Comparison of ENCODE assay signal across 14 cellular contexts in the genomic region with DNA sequence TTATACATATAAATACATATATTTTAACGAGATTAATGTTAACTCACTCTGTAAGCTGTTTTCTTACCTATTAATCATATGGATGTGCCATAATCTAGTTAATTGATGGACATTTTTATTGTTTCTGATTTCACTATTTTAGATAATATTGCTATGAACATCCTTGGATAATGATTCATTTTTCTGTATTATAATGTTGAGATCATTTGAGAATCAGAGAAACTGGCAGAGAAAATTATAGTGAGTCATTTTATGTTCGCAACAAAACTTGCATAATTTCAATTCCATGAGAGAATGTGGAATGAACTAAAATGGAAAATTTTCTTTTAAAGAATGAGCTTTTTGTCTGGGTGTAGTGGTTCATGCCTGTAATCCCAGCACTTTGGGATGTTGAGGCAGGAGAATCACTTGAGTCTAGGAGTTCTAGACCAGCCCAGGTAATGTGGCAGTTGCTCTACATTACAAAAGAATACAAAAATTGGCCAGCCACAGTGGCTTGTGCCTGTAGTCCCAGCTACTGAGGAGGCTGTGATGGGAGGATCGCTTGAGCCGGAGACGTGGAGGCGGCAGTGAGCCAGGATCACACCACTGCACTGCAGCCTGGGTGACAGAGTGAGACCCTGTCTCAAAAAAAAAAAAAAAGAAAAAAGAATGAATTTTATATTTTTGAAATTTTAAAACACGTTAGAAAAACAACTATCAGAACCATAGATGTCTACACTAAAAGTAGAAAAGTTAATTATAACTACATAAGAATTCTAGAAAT. TPM values are rescaled to one million over a fixed set of nuclear protein-coding genes. Genes with fewer than 3 reads are reported as not detected.
DNase-seq lines count a peak whose midpoint lies in the region; TF ChIP-seq lines count a peak whose summit lies in the region.
"Had no signal": no experiment of that assay in that cellular context is flagged by ENCODE, and none has a peak within 500 bp of the region (broad histone marks: within the 10 kb centered on the region; RNA-seq: fewer than 3 reads in every experiment).

No MANE protein-coding gene starts in this region.

- H3K4me3 ChIP-seq in BJ (ENCODE audit: low read depth, low read length) (no peak overlapping the region), fibroblast of lung (replicated peaks in 1 of 4; ENCODE audit: control extremely low read depth in 1 of 4, insufficient read depth in 1 of 4, low read depth in 3 of 4, low read length in 4 of 4) (no peak overlapping the region), osteoblast (ENCODE audit: insufficient read depth, low read length) (no peak overlapping the region), testis (no peak overlapping the region)
- H3K4me3 ChIP-seq: psoas muscle had no signal

- H3K36me3 ChIP-seq in BJ (ENCODE audit: control insufficient read depth, insufficient read depth, low read length) (no peaks in the 10 kb centered on the region; the same call in 1 of the 2 replicates), fibroblast of lung (ENCODE audit: control insufficient read depth, insufficient read depth, low read length) (peaks cover 5% of the 10 kb centered on the region), osteoblast (ENCODE audit: insufficient read depth, low read length) (peaks cover 8% of the 10 kb centered on the region), testis (ENCODE audit: low read depth, missing control alignments) (no peaks in the 10 kb centered on the region)

- no peaks in the 10 kb centered on the region for H4K20me1 ChIP-seq in fibroblast of lung (ENCODE audit: control insufficient read depth, extremely low read depth, insufficient read depth, low read length)
- H4K20me1 ChIP-seq in osteoblast (ENCODE audit: insufficient read depth, low read length), result peaks cover 5% of the 10 kb centered on the region

- H3K4me1 ChIP-seq in fibroblast of lung (ENCODE audit: control insufficient read depth, extremely low read depth, insufficient read depth, low read length), result peaks cover 4% of the 10 kb centered on the region
- H3K4me1 ChIP-seq in osteoblast (ENCODE audit: insufficient read depth, low read length), result peaks cover 16% of the 10 kb centered on the region
- peaks cover 3% of the 10 kb centered on the region for H3K4me1 ChIP-seq in testis
- H3K4me1 ChIP-seq: psoas muscle had no signal

- no peaks in the 10 kb centered on the region for H3K27me3 ChIP-seq in BJ (ENCODE audit: control insufficient read depth, insufficient read depth, low read length)
- no peaks in the 10 kb centered on the region for H3K27me3 ChIP-seq in fibroblast of lung (ENCODE audit: control insufficient read depth, insufficient read depth, low read length)
- H3K27me3 ChIP-seq in osteoblast (ENCODE audit: insufficient read depth, low read length), result no peaks in the 10 kb centered on the region
- no peaks in the 10 kb centered on the region for H3K27me3 ChIP-seq in testis

- H2AFZ ChIP-seq in fibroblast of lung (ENCODE audit: low read length) (no peak overlapping the region), osteoblast (ENCODE audit: low read length) (no peak overlapping the region)

- POLR2A ChIA-PET in BJ (lab: Charles Lee) (interaction anchor here (1.0 kb wide), 1 partner anchor 24 kb away, joined by 4 read pairs; no protein-coding TSS in a partner anchor), RWPE1 (lab: Yijun Ruan, JAX; ENCODE audit: low non-redundant PET) (no interaction called here)

- H3K9ac ChIP-seq in fibroblast of lung (ENCODE audit: insufficient read depth, low read length), result no peak overlapping the region

- H3K79me2 ChIP-seq in fibroblast of lung (ENCODE audit: control insufficient read depth, insufficient read depth, low read length) (peaks cover 21% of the 10 kb centered on the region), osteoblast (ENCODE audit: insufficient read depth, low read length) (peaks cover 49% of the 10 kb centered on the region)

- TF ChIP-seq CTCF in BJ (IDR thresholded peaks at IDR 0.05; ENCODE audit: insufficient read depth, low read depth, low read length), result no peak
- no peak for TF ChIP-seq CTCF in RWPE1 (conservative IDR thresholded peaks at IDR 0.05; ENCODE audit: low read depth)
- no peak for TF ChIP-seq CTCF in fibroblast of lung (conservative IDR thresholded peaks at IDR 0.05 in 1 of 2, IDR thresholded peaks at IDR 0.05 in 1 of 2; ENCODE audit: low read depth in 1 of 2, low read length in 2 of 2)
- TF ChIP-seq CTCF in osteoblast (IDR thresholded peaks at IDR 0.05; ENCODE audit: extremely low read depth, low read depth, low read length), result no peak
- no peak for TF ChIP-seq CTCF in testis (IDR thresholded peaks at IDR 0.05)

- peak; percentile 62 for DNase-seq in BJ (ENCODE audit: low read depth)
- DNase-seq in RWPE1 (ENCODE audit: low spot score), result peak; percentile 51
- peak; percentile 70 to 77 for DNase-seq in fibroblast of lung (ENCODE audit: low read depth in 2 of 2)
- peak; percentile 54 for DNase-seq in osteoblast (ENCODE audit: insufficient read length, low spot score, missing footprints)
- DNase-seq in activated gamma-delta T cell treated with Interleukin-2 at 50 U/mL for 16 hours, result no peak
- DNase-seq in globus pallidus (ENCODE audit: low spot score), result no peak
- no peak for DNase-seq in testis
- no peak for DNase-seq in stimulated activated CD4-positive, alpha-beta T cell treated with anti-CD3 and anti-CD28 coated beads, Interleukin-4, amount 100 ng/mL, for 24 hours
- DNase-seq: H7; MV-4-11; stimulated activated naive CD8-positive, alpha-beta T cell treated with anti-CD3 and anti-CD28 coated beads, Interleukin-15, Interleukin-2, amounts not matched to agents 100 U/mL and 50 U/mL, for 24 hours; T-helper 1 cell had no signal

- intact Hi-C loops in testis (cut with DNase I; ENCODE audit: low total_unique reads), result no loop called here

- H3K4me2 ChIP-seq in fibroblast of lung (ENCODE audit: extremely low read depth, insufficient read depth, low read length), result peak overlapping the region; percentile 66
- peak overlapping the region; percentile 62 for H3K4me2 ChIP-seq in osteoblast (ENCODE audit: insufficient read depth, low read length)

- H3K27ac ChIP-seq in RWPE1 (peak overlapping the region; percentile 66), fibroblast of lung (ENCODE audit: insufficient read depth, low read length) (peak overlapping the region; percentile 53), osteoblast (ENCODE audit: low read depth, low read length) (peak overlapping the region; percentile 83), testis (no peak overlapping the region)
- H3K27ac ChIP-seq: C4-2B, psoas muscle had no signal

- H3K9me3 ChIP-seq in fibroblast of lung (ENCODE audit: control insufficient read depth, insufficient read depth, low read depth, low read length) (no peaks in the 10 kb centered on the region), osteoblast (ENCODE audit: low read depth, low read length) (no peaks in the 10 kb centered on the region), testis (no peaks in the 10 kb centered on the region)
- H3K9me3 ChIP-seq: psoas muscle had no signal

- CTCF ChIA-PET in BJ (lab: Yijun Ruan, JAX), result interaction anchor here (1.0 kb wide), 1 partner anchor 40 kb away, joined by 3 read pairs; a partner anchor contains a TSS
- CTCF ChIA-PET in RWPE1 (lab: Yijun Ruan, JAX), result no interaction called here

- 85 to 94% methylated on average over 7 of the region's 7 CpGs for WGBS in testis, 2 donors

- no peak for TF ChIP-seq POLR2A in testis (IDR thresholded peaks at IDR 0.05)

RNA-seq across cellular contexts. Expression of a gene that starts 40.5 kb away (rescaled TPM):
- polyA plus RNA-seq in BJ (2011; rRNA removed), result 133 and 136 TPM in 2 replicates
- polyA minus RNA-seq in BJ (2011; rRNA and poly(A)+ RNA removed), result 59.0 and 71.0 TPM in 2 replicates
- total RNA-seq in fibroblast of lung, result 51.1 and 102 TPM in 2 replicates
- 175 and 286 TPM in 2 replicates for polyA plus RNA-seq in fibroblast of lung
- 146 and 218 TPM in 2 replicates for polyA plus RNA-seq in fibroblast of lung (2012)
- 120 and 153 TPM in 2 replicates for polyA minus RNA-seq in fibroblast of lung (ENCODE audit: low replicate concordance)
- 70.1 and 81.8 TPM in 2 replicates for total RNA-seq in osteoblast
- total RNA-seq in testis, result 1 to 10 TPM; 4.6 to 6.4 TPM
- 20.1 TPM for polyA plus RNA-seq in testis (ENCODE audit: insufficient read depth, low read depth, low replicate concordance)

Comparison
In these comparisons a context has a peak if more than half of its experiments do, and no peak if none do; other contexts are left out.
1. DNase-seq: peak in BJ (single experiment), RWPE1 (single experiment), fibroblast of lung (2 of 2) and osteoblast (single experiment); none in activated gamma-delta T cell treated with Interleukin-2 at 50 U/mL for 16 hours (single experiment), globus pallidus (single experiment), testis (single experiment) and stimulated activated CD4-positive, alpha-beta T cell treated with anti-CD3 and anti-CD28 coated beads, Interleukin-4, amount 100 ng/mL, for 24 hours (single experiment).
2. H3K27ac ChIP-seq: peak in RWPE1 (single experiment), fibroblast of lung (single experiment) and osteoblast (single experiment); none in testis (0 of 2).